In the genomic region with DNA sequence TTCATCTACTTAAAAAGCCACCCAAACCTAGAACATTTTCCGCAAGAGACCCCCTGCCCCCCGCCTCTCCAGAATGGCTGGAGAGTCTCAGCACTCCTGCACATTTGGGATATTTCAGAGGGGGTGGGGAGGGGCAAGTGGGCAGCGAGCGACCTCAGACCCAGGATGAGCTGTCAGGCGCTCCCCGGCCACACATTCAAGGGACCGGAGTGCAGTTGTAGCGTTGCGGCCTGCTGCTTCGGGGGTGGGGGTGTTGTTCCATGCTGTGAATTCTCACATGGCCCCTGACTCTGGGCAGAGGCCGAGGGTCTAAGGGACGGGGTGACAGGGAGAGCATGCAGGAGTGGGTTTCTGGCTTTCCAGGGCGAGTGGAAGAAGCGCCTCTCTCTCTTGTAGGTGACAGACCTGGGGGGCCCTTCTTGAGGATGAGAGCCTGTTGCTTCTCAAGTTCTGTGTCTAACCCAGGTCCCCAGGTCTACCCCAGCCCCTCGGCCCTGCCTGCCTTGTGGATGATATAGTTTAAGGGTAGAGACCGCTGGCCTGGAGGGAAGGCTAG, we compare ENCODE assay signal across 9 cellular contexts.
DNase-seq lines count a peak whose midpoint lies in the region; ATAC-seq and TF ChIP-seq lines count a peak whose summit lies in the region.
"Had no signal": no experiment of that assay in that cellular context is flagged by ENCODE, and none has a peak within 500 bp of the region (broad histone marks: within the 10 kb centered on the region; RNA-seq: fewer than 3 reads in every experiment).

No MANE protein-coding gene starts in this region.

- TF ChIP-seq POLR2A in spleen (IDR thresholded peaks at IDR 0.05), result no peak

- TF ChIP-seq CTCF in HFFc6 (IDR thresholded peaks at IDR 0.05) (no peak), hepatocyte (IDR thresholded peaks at IDR 0.05; ENCODE audit: poor library complexity) (no peak), spleen (IDR thresholded peaks at IDR 0.05 in 8 of 11, conservative IDR thresholded peaks at IDR 0.05 in 3 of 11) (no peak)

- H3K4me1 Mint-ChIP-seq in HFFc6 (ENCODE audit: low read depth), result peaks cover 79% of the 10 kb centered on the region
- peaks cover 57% of the 10 kb centered on the region for H3K4me1 Mint-ChIP-seq in activated naive CD8-positive, alpha-beta T cell (ENCODE audit: low read depth)

- H3K4me3 ChIP-seq in hepatocyte, result no peak overlapping the region
- peak overlapping the region in 7 of 8 donors; percentile 89 to 99 (median 94) for H3K4me3 ChIP-seq in spleen

- no peaks in the 10 kb centered on the region for H3K9me3 Mint-ChIP-seq in HFFc6
- no peaks in the 10 kb centered on the region for H3K9me3 Mint-ChIP-seq in activated naive CD8-positive, alpha-beta T cell (ENCODE audit: low read depth)

- peaks cover 13% of the 10 kb centered on the region for H3K27me3 Mint-ChIP-seq in HFFc6 (ENCODE audit: insufficient read depth)
- no peaks in the 10 kb centered on the region for H3K27me3 Mint-ChIP-seq in activated naive CD8-positive, alpha-beta T cell

- ATAC-seq in HG03139 (IDR thresholded peaks at IDR 0.05; ENCODE audit: unreplicated experiment), result no peak
- ATAC-seq in HG03469 (IDR thresholded peaks at IDR 0.05; ENCODE audit: unreplicated experiment), result no peak

- peak overlapping the region; percentile 84 for H3K4me3 Mint-ChIP-seq in HFFc6
- peak overlapping the region; percentile 71 for H3K4me3 Mint-ChIP-seq in activated naive CD8-positive, alpha-beta T cell

- peaks cover 56% of the 10 kb centered on the region for H3K4me1 ChIP-seq in hepatocyte (ENCODE audit: insufficient read depth)
- peaks cover 49 to 92% (median 76%) of the 10 kb centered on the region in 6 donors for H3K4me1 ChIP-seq in spleen

- peaks cover 9% of the 10 kb centered on the region for H3K36me3 Mint-ChIP-seq in HFFc6 (ENCODE audit: low read depth)
- no peaks in the 10 kb centered on the region for H3K36me3 Mint-ChIP-seq in activated naive CD8-positive, alpha-beta T cell

- H3K9me3 ChIP-seq in hepatocyte (ENCODE audit: low read depth) (no peaks in the 10 kb centered on the region), spleen (no peaks in the 10 kb centered on the region)

- H3K79me2 ChIP-seq in hepatocyte, result peaks cover 96% of the 10 kb centered on the region

- H3K9me2 ChIP-seq in hepatocyte (replicated peaks; ENCODE audit: insufficient read depth), result no peaks in the 10 kb centered on the region

- H3K27ac Mint-ChIP-seq in HFFc6, result peak overlapping the region; percentile 95
- H3K27ac Mint-ChIP-seq in activated naive CD8-positive, alpha-beta T cell, result peak overlapping the region; percentile 58

- no peak overlapping the region for H2AFZ ChIP-seq in hepatocyte

- intact Hi-C loops in spleen (cut with DNase I; ENCODE audit: low total_unique reads), result no loop called here

- no peaks in the 10 kb centered on the region for H3K36me3 ChIP-seq in hepatocyte (replicated peaks; ENCODE audit: insufficient read depth, low read depth)
- no peaks in the 10 kb centered on the region for H3K36me3 ChIP-seq in spleen

- H3K27me3 ChIP-seq in hepatocyte (no peaks in the 10 kb centered on the region), spleen (replicated peaks in 1 of 7) (no peaks in the 10 kb centered on the region)

- peak overlapping the region; percentile 95 for H3K4me2 ChIP-seq in hepatocyte

- DNase-seq in HFFc6 (no peak), hepatocyte (ENCODE audit: low spot score) (no peak), spleen (peak; percentile 77), superior temporal gyrus (ENCODE audit: extremely low spot score) (no peak), NCI-H1092 (lab: John Stamatoyannopoulos, UW) (no peak)
- DNase-seq: SHP77 had no signal

- WGBS in hepatocyte (ENCODE audit: low lambda C conversion rate, missing lambda C conversion rate), result 52% methylated on average over 16 of the region's 16 CpGs
- WGBS in spleen, 5 donors, result 56 to 67% (median 64%) methylated on average over 15 to 16 of the region's 16 CpGs

- H3K27ac ChIP-seq in hepatocyte (peak overlapping the region; percentile 96), spleen (peak overlapping the region; percentile 87 to 95 (median 91))

- peaks cover 32% of the 10 kb centered on the region for H4K20me1 ChIP-seq in hepatocyte (ENCODE audit: insufficient read depth, poor library complexity, severe bottlenecking)
